Comparison of ENCODE assay signal across 8 cellular contexts in the genomic region with DNA sequence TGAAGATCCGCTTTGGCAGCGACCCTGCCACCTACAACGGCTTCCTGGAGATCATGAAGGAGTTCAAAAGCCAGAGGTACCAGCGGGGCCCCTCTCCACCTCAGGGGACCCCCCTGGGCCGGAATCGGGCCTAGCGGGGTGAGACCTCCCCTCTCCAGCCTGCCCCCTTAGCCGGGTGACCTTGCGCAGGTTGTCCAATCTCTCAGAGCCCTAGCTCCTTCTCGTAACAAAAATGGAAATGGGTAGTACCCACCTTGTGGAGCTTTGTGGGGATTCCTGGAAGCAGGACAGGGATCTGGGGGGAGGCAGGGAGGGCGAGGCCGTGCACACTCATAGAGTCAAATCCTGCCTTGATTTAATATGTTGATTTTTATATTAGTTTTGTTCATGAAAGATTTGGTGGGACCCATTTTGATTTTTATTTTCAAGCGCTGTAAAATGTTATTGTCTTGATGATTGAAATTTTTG. TPM values are rescaled to one million over a fixed set of nuclear protein-coding genes. Genes with fewer than 3 reads are reported as not detected.
DNase-seq lines count a peak whose midpoint lies in the region; ATAC-seq and TF ChIP-seq lines count a peak whose summit lies in the region.

No MANE protein-coding gene starts in this region.

- intact Hi-C loops in transverse colon (cut with DNase I; ENCODE audit: low total_unique reads): no loop called here

- DNase-seq in activated CD4-positive, alpha-beta T cell treated with anti-CD3 and anti-CD28 coated beads, Interleukin-2, amount 10 ng/mL, durations not matched to agents 7 days and 5 days: no peak
- DNase-seq in activated CD4-positive, alpha-beta T cell treated with anti-CD3 and anti-CD28 coated beads for 48 hours: no peak
- no peak for DNase-seq in astrocyte of the spinal cord (ENCODE audit: low read depth, low spot score)
- DNase-seq in transverse colon: no peak
- no peak for DNase-seq in germinal center (ENCODE audit: low spot score)
- DNase-seq in SKM-1 (lab: John Stamatoyannopoulos, UW; ENCODE audit: unreplicated experiment): no peak

- POLR2A ChIA-PET in activated CD4-positive, alpha-beta T cell treated with anti-CD3 and anti-CD28 coated beads, Interleukin-2, amount 10 ng/mL, durations not matched to agents 7 days and 5 days (lab: Charles Lee): interaction anchor here (0.8 kb wide), 1 partner anchor 14 kb away, joined by 5 read pairs; no protein-coding TSS in a partner anchor

- peak overlapping the region; percentile 80 for H3K4me3 Mint-ChIP-seq in activated CD4-positive, alpha-beta T cell treated with anti-CD3 and anti-CD28 coated beads, Interleukin-2, amount 10 ng/mL, durations not matched to agents 7 days and 5 days

- H3K36me3 ChIP-seq in liver (ENCODE audit: control insufficient read depth in 4 of 4, insufficient read depth in 3 of 4, low read depth in 1 of 4, low read length in 3 of 4): peaks cover 7 to 26% (median 18%) of the 10 kb centered on the region in 4 donors
- peaks cover 0 to 15% (median 5%) of the 10 kb centered on the region in 4 donors for H3K36me3 ChIP-seq in transverse colon

- H3K27ac ChIP-seq in liver (ENCODE audit: low read depth in 1 of 2, low read length in 2 of 2) (peak overlapping the region; percentile 14 to 32), transverse colon (peak overlapping the region; percentile 81 to 86 (median 82))

- no peaks in the 10 kb centered on the region for H3K9me3 ChIP-seq in liver (ENCODE audit: control insufficient read depth in 4 of 4, low read length in 3 of 4)
- H3K9me3 ChIP-seq in transverse colon: no peaks in the 10 kb centered on the region

- TF ChIP-seq CTCF in astrocyte of the spinal cord (IDR thresholded peaks at IDR 0.05; ENCODE audit: low read depth, low read length): no peak
- TF ChIP-seq CTCF in liver (IDR thresholded peaks at IDR 0.05; ENCODE audit: low read depth, low read length, missing input control): no peak
- TF ChIP-seq CTCF in transverse colon (IDR thresholded peaks at IDR 0.05): no peak

- in situ Hi-C loops in astrocyte of the spinal cord (cut with HindIII; ENCODE audit: low sequenced_read_pairs): no loop called here
- in situ Hi-C loops in transverse colon (cut with MboI; ENCODE audit: low pct_ligation_motif_present in 1 of 4, low pct_unique_long_range_greater_than_20kb in 1 of 4, low sequenced_read_pairs in 3 of 4): no loop called here

- TF ChIP-seq POLR2A in transverse colon (IDR thresholded peaks at IDR 0.05): no peak

- H3K27me3 ChIP-seq in liver (ENCODE audit: control insufficient read depth in 4 of 4, insufficient read depth in 4 of 4, low read length in 3 of 4) (no peaks in the 10 kb centered on the region), transverse colon (no peaks in the 10 kb centered on the region)

- H3K4me1 ChIP-seq in liver (ENCODE audit: control insufficient read depth in 4 of 4, insufficient read depth in 4 of 4, low read length in 3 of 4) (peaks cover 0 to 16% (median 11%) of the 10 kb centered on the region in 4 donors), transverse colon (peaks cover 9 to 25% (median 14%) of the 10 kb centered on the region in 4 donors)

- no peak for TF ChIP-seq EP300 in transverse colon (IDR thresholded peaks at IDR 0.05; ENCODE audit: low read depth)

- peak overlapping the region; percentile 83 for H3K27ac Mint-ChIP-seq in activated CD4-positive, alpha-beta T cell treated with anti-CD3 and anti-CD28 coated beads, Interleukin-2, amount 10 ng/mL, durations not matched to agents 7 days and 5 days

- peak overlapping the region; percentile 11 to 87 for H3K9ac ChIP-seq in liver (ENCODE audit: low read depth in 1 of 2, low read length in 2 of 2)

- H3K9me3 Mint-ChIP-seq in activated CD4-positive, alpha-beta T cell treated with anti-CD3 and anti-CD28 coated beads, Interleukin-2, amount 10 ng/mL, durations not matched to agents 7 days and 5 days: no peaks in the 10 kb centered on the region

- peaks cover 23% of the 10 kb centered on the region for H3K27me3 Mint-ChIP-seq in activated CD4-positive, alpha-beta T cell treated with anti-CD3 and anti-CD28 coated beads, Interleukin-2, amount 10 ng/mL, durations not matched to agents 7 days and 5 days

- CTCF ChIA-PET in activated CD4-positive, alpha-beta T cell treated with anti-CD3 and anti-CD28 coated beads, Interleukin-2, amount 10 ng/mL, durations not matched to agents 7 days and 5 days (lab: Charles Lee): interaction anchor here (1.0 kb wide), 1 partner anchor 115 kb away, joined by 3 read pairs; no protein-coding TSS in a partner anchor

- H3K4me3 ChIP-seq in astrocyte of the spinal cord (ENCODE audit: low read depth, low read length) (peak overlapping the region; percentile 89), liver (ENCODE audit: low read depth in 1 of 3, low read length in 3 of 3) (peak overlapping the region; percentile 62 to 94 (median 77)), transverse colon (peak overlapping the region; percentile 75 to 89 (median 83))

- H3K4me1 Mint-ChIP-seq in activated CD4-positive, alpha-beta T cell treated with anti-CD3 and anti-CD28 coated beads, Interleukin-2, amount 10 ng/mL, durations not matched to agents 7 days and 5 days: peaks cover 30% of the 10 kb centered on the region

- no peak for TF ChIP-seq RAD21 in liver (IDR thresholded peaks at IDR 0.05)

- 30% methylated on average over 13 of the region's 13 CpGs for WGBS in liver
- 17 to 36% methylated on average over 3 to 9 of the region's 13 CpGs for WGBS in transverse colon (ENCODE audit: low coverage in 1 of 2), 2 donors

- peaks cover 15% of the 10 kb centered on the region for H3K36me3 Mint-ChIP-seq in activated CD4-positive, alpha-beta T cell treated with anti-CD3 and anti-CD28 coated beads, Interleukin-2, amount 10 ng/mL, durations not matched to agents 7 days and 5 days (ENCODE audit: low read depth)

- ATAC-seq in HG03469 (IDR thresholded peaks at IDR 0.05; ENCODE audit: unreplicated experiment): no peak

TF ChIP-seq in liver, 16 proteins besides CTCF, POLR2A, EP300 and RAD21:
- TF ChIP-seq JUND (IDR thresholded peaks at IDR 0.05) (no peak), HNF4G (IDR thresholded peaks at IDR 0.05) (no peak)
- TF ChIP-seq, protein P1, sequence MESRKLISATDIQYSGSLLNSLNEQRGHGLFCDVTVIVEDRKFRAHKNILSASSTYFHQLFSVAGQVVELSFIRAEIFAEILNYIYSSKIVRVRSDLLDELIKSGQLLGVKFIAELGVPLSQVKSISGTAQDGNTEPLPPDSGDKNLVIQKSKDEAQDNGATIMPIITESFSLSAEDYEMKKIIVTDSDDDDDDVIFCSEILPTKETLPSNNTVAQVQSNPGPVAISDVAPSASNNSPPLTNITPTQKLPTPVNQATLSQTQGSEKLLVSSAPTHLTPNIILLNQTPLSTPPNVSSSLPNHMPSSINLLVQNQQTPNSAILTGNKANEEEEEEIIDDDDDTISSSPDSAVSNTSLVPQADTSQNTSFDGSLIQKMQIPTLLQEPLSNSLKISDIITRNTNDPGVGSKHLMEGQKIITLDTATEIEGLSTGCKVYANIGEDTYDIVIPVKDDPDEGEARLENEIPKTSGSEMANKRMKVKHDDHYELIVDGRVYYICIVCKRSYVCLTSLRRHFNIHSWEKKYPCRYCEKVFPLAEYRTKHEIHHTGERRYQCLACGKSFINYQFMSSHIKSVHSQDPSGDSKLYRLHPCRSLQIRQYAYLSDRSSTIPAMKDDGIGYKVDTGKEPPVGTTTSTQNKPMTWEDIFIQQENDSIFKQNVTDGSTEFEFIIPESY (IDR thresholded peaks at IDR 0.05): no peak

RNA-seq across cellular contexts. Expression of a gene that starts 0.7 kb away (rescaled TPM):
- total RNA-seq in activated CD4-positive, alpha-beta T cell treated with anti-CD3 and anti-CD28 coated beads, Interleukin-2, amount 10 ng/mL, durations not matched to agents 7 days and 5 days: 10 to 100 TPM; 31.4 to 33.6 TPM
- total RNA-seq in liver (10 to 100 TPM; 10.7 to 17.1 TPM), transverse colon (100 to 1,000 TPM in 1 of 4 donors, 10 to 100 TPM in 3; 38.1 to 294 (median 66.5) TPM)
- 1 to 10 TPM; 6.1 to 6.4 TPM for polyA plus RNA-seq in liver

RNA-seq across cellular contexts. Expression of a gene that starts 58.9 kb away (rescaled TPM):
- total RNA-seq in activated CD4-positive, alpha-beta T cell treated with anti-CD3 and anti-CD28 coated beads, Interleukin-2, amount 10 ng/mL, durations not matched to agents 7 days and 5 days: under 1 TPM; 0.35 to 0.65 TPM
- 1 to 10 TPM in 1 of 2 donors, under 1 TPM in 1; 0.08 to 1.6 TPM for total RNA-seq in liver
- polyA plus RNA-seq in liver: under 1 TPM; 0.18 to 0.22 TPM
- total RNA-seq in transverse colon: 10 to 100 TPM in 2 of 4 donors, 1 to 10 TPM in 2; 2.2 to 22.7 (median 9.1) TPM
